Comparison of ENCODE assay signal across 23 cellular contexts in genomic region chr3:195577645-195578177, GRCh38. TPM values are rescaled to one million over a fixed set of nuclear protein-coding genes. Genes with fewer than 3 reads are reported as not detected.
"Had no signal": no experiment of that assay in that cellular context is flagged by ENCODE, and none has a peak within 500 bp of the region (broad histone marks: within the 10 kb centered on the region; RNA-seq: fewer than 3 reads in every experiment).

No MANE protein-coding gene starts in this region.

- H3K9ac ChIP-seq: neural progenitor cell had no signal

- DNase-seq: effector CD8-positive, alpha-beta T cell; foreskin melanocyte; head of caudate nucleus; left colon; left ventricle myocardium superior; mesenchymal stem cell; midbrain; nucleus accumbens; ovary; stimulated activated CD4-positive, alpha-beta T cell treated with anti-CD3 and anti-CD28 coated beads, Interleukin-4, amount 100 ng/mL, for 1 hour; stimulated activated CD8-positive, alpha-beta memory T cell treated with anti-CD3 and anti-CD28 coated beads, Interleukin-4, amount 100 ng/mL, for 48 hours; trophoblast cell had no signal

- H3K27me3 Mint-ChIP-seq: stimulated activated naive CD8-positive, alpha-beta T cell treated with anti-CD3 and anti-CD28 coated beads, Interleukin-15, Interleukin-2, amounts not matched to agents 100 ng/mL and 50 ng/mL, for 24 hours had no signal

- H3K36me3 ChIP-seq: neural progenitor cell, ovary, right atrium auricular region, thoracic aorta had no signal

- H3K9me3 ChIP-seq: ovary, right atrium auricular region, thoracic aorta had no signal

- H3K4me3 ChIP-seq: coronary artery, hepatocyte, lung, neural progenitor cell, ovary, right atrium auricular region, smooth muscle cell, thoracic aorta had no signal

- H3K27ac ChIP-seq: coronary artery, hepatocyte, neural progenitor cell, ovary, right atrium auricular region, thoracic aorta had no signal

- H3K27me3 ChIP-seq: hepatocyte, neural progenitor cell, ovary, right atrium auricular region had no signal

- H2AFZ ChIP-seq: hepatocyte, neural progenitor cell had no signal

- H3K79me2 ChIP-seq: hepatocyte had no signal

- H3K9me3 Mint-ChIP-seq: natural killer cell treated with Interleukin-12 subunit alpha and Interleukin-12 subunit beta and Interleukin-15 and Interleukin-18, amount 100 ng/mL, for 72 hours; stimulated activated effector memory CD8-positive, alpha-beta T cell treated with anti-CD3 and anti-CD28 coated beads, Interleukin-12 subunit alpha, Interleukin-12 subunit beta, amount 100 ng/mL, for 72 hours; stimulated activated naive CD8-positive, alpha-beta T cell treated with anti-CD3 and anti-CD28 coated beads, Interleukin-15, Interleukin-2, amounts not matched to agents 100 ng/mL and 50 ng/mL, for 24 hours had no signal

- H3K4me3 Mint-ChIP-seq: natural killer cell treated with Interleukin-12 subunit alpha and Interleukin-12 subunit beta and Interleukin-15 and Interleukin-18, amount 100 ng/mL, for 72 hours; neural progenitor cell; stimulated activated effector memory CD8-positive, alpha-beta T cell treated with anti-CD3 and anti-CD28 coated beads, Interleukin-12 subunit alpha, Interleukin-12 subunit beta, amount 100 ng/mL, for 72 hours; stimulated activated naive CD8-positive, alpha-beta T cell treated with anti-CD3 and anti-CD28 coated beads, Interleukin-15, Interleukin-2, amounts not matched to agents 100 ng/mL and 50 ng/mL, for 24 hours had no signal

- H3K4me1 ChIP-seq: neural progenitor cell had no signal

- H3K36me3 Mint-ChIP-seq: natural killer cell treated with Interleukin-12 subunit alpha and Interleukin-12 subunit beta and Interleukin-15 and Interleukin-18, amount 100 ng/mL, for 72 hours; neural progenitor cell had no signal

- ATAC-seq: left colon; left ventricle myocardium superior; natural killer cell treated with Interleukin-12 subunit alpha and Interleukin-12 subunit beta and Interleukin-15 and Interleukin-18, amount 100 ng/mL, for 72 hours; stimulated activated effector memory CD8-positive, alpha-beta T cell treated with anti-CD3 and anti-CD28 coated beads, Interleukin-12 subunit alpha, Interleukin-12 subunit beta, amount 100 ng/mL, for 72 hours had no signal

- H3K27ac Mint-ChIP-seq: natural killer cell treated with Interleukin-12 subunit alpha and Interleukin-12 subunit beta and Interleukin-15 and Interleukin-18, amount 100 ng/mL, for 72 hours; neural progenitor cell; stimulated activated naive CD8-positive, alpha-beta T cell treated with anti-CD3 and anti-CD28 coated beads, Interleukin-15, Interleukin-2, amounts not matched to agents 100 ng/mL and 50 ng/mL, for 24 hours had no signal

- H3K4me2 ChIP-seq: hepatocyte, neural progenitor cell, smooth muscle cell had no signal

RNA-seq across cellular contexts. Expression of gene APOD, which starts 6.0 kb away (rescaled TPM):
- total RNA-seq: kidney epithelial cell; natural killer cell treated with Interleukin-12 subunit alpha and Interleukin-12 subunit beta and Interleukin-15 and Interleukin-18, amount 100 ng/mL, for 72 hours had no signal
